In the genomic region with DNA sequence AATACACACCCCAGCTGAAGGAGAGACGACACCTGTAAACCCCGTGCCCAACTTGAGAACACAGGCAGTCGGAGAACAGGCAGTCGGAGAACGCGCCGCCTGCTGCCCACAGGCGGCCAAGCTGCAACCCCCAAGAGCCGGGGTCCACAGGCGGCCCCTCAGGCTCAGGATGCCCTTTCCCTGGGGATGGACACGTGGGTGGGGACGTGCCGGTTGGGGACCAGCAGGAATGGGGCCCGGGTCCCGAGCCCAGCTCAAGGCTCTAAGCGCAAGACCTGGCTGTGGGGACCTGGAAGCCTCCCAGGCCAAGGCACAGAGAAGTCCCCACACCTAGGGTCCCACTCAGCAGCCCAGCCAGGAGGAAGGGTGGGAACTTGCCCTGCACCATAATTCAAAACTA, we compare ENCODE assay signal across 25 cellular contexts.
"Had no signal": no experiment of that assay in that cellular context is flagged by ENCODE, and none has a peak within 500 bp of the region (broad histone marks: within the 10 kb centered on the region; RNA-seq: fewer than 3 reads in every experiment).

No MANE protein-coding gene starts in this region.

- FAIRE-seq: astrocyte, endothelial cell of umbilical vein, small intestine had no signal

- DNase-seq: activated CD4-positive, CD25-positive, alpha-beta regulatory T cell; activated effector memory CD4-positive, alpha-beta T cell treated with Interleukin-2 at 50 U/mL for 16 hours; activated naive CD4-positive, alpha-beta T cell treated with Interleukin-2 at 50 U/mL for 16 hours; activated naive CD8-positive, alpha-beta T cell treated with anti-CD3 and anti-CD28 coated beads, Interleukin-2, amount 10 ng/mL, durations not matched to agents 7 days and 5 days; brain microvascular endothelial cell; hippocampal formation; immature natural killer cell; mammary epithelial cell; midbrain; small intestine; stimulated activated CD4-positive, alpha-beta T cell treated with anti-CD3 and anti-CD28 coated beads, Interleukin-1b, Interleukin-23, amount 100 ng/mL, for 48 hours; stimulated activated CD4-positive, alpha-beta T cell treated with anti-CD3 and anti-CD28 coated beads, Interleukin-4, amount 100 ng/mL, for 4 hours; stimulated activated CD8-positive, alpha-beta memory T cell treated with anti-CD3 and anti-CD28 coated beads, Interleukin-4, amount 100 ng/mL, for 48 hours; stimulated activated naive CD8-positive, alpha-beta T cell treated with anti-CD3 and anti-CD28 coated beads, Interleukin-15, amount 100 ng/mL, for 72 hours; substantia nigra; T-helper 1 cell had no signal

- H3K27ac ChIP-seq: brain microvascular endothelial cell, gastroesophageal sphincter, vagina had no signal

- ATAC-seq: activated CD4-positive, alpha-beta T cell treated with anti-CD3 and anti-CD28 coated beads for 36 hours; gastroesophageal sphincter; left lobe of liver; naive thymus-derived CD8-positive, alpha-beta T cell; sciatic nerve; stimulated activated memory B cell treated with anti-CD40 and anti-IgM and Interleukin-4, amounts not matched to agents 10 μg/mL and 1 μg/mL and 100 μg/mL, for 72 hours; stimulated activated naive CD8-positive, alpha-beta T cell treated with anti-CD3 and anti-CD28 coated beads, Interleukin-15, amount 100 ng/mL, for 72 hours had no signal

- H3K36me3 ChIP-seq: brain microvascular endothelial cell had no signal

- H3K4me3 ChIP-seq: gastroesophageal sphincter, vagina had no signal

- H3K4me1 ChIP-seq: gastroesophageal sphincter, vagina had no signal
